8 cellular contexts compared by ENCODE assay signal in genomic region chr4:37825501-37825900, GRCh38. TPM values are rescaled to one million over a fixed set of nuclear protein-coding genes. Genes with fewer than 3 reads are reported as not detected.
A peak's percentile ranks its signal among the peaks of the same experiment; 100 is the strongest.
DNase-seq lines count a peak whose midpoint lies in the region; ATAC-seq and TF ChIP-seq lines count a peak whose summit lies in the region.
"Not testable (repeated sequence)": the region's sequence is repeated elsewhere in the genome, so short reads cannot be mapped to it uniquely, and the experiment has no call there.

No MANE protein-coding gene starts in this region.

- not testable (repeated sequence) for H3K9me3 Mint-ChIP-seq in activated naive CD4-positive, alpha-beta T cell treated with anti-CD3 and anti-CD28 coated beads, Interleukin-2, amount 50 U/mL, for 24 hours; naive thymus-derived CD8-positive, alpha-beta T cell; stimulated activated effector memory CD8-positive, alpha-beta T cell treated with anti-CD3 and anti-CD28 coated beads, Interleukin-12 subunit alpha, Interleukin-12 subunit beta, amount 100 ng/mL, for 72 hours

- H3K27ac ChIP-seq in RWPE2 (ENCODE audit: poor library complexity, severe bottlenecking), result peak overlapping the region; percentile 58
- not testable (repeated sequence) for H3K27ac ChIP-seq in effector memory CD4-positive, alpha-beta T cell (ENCODE audit: insufficient read depth, low read length, poor library complexity, severe bottlenecking)

- H3K4me1 Mint-ChIP-seq in activated naive CD4-positive, alpha-beta T cell treated with anti-CD3 and anti-CD28 coated beads, Interleukin-2, amount 50 U/mL, for 24 hours, result peaks cover 48% of the 10 kb centered on the region
- H3K4me1 Mint-ChIP-seq in naive thymus-derived CD8-positive, alpha-beta T cell, result peaks cover 25 to 52% (median 46%) of the 10 kb centered on the region in 4 donors
- H3K4me1 Mint-ChIP-seq in stimulated activated effector memory CD8-positive, alpha-beta T cell treated with anti-CD3 and anti-CD28 coated beads, Interleukin-12 subunit alpha, Interleukin-12 subunit beta, amount 100 ng/mL, for 72 hours, result peaks cover 40% of the 10 kb centered on the region

- H3K27me3 Mint-ChIP-seq in activated naive CD4-positive, alpha-beta T cell treated with anti-CD3 and anti-CD28 coated beads, Interleukin-2, amount 50 U/mL, for 24 hours; naive thymus-derived CD8-positive, alpha-beta T cell: not testable (repeated sequence)

- not testable (repeated sequence) for DNase-seq in AG04449 (ENCODE audit: low read depth, low spot score); HAP-1 (ENCODE audit: low spot score in 2 of 2); RWPE2 (ENCODE audit: low spot score); effector memory CD4-positive, alpha-beta T cell; naive thymus-derived CD8-positive, alpha-beta T cell; stimulated activated effector memory CD8-positive, alpha-beta T cell treated with anti-CD3 and anti-CD28 coated beads, Interleukin-12 subunit alpha, Interleukin-12 subunit beta, amount 100 ng/mL, for 72 hours (ENCODE audit: low spot score in 2 of 2)

- in situ Hi-C loops in HAP-1 (cut with MboI; ENCODE audit: low sequenced_read_pairs), result not testable (repeated sequence)

- not testable (repeated sequence) for H3K27me3 ChIP-seq in HAP-1 (ENCODE audit: low read depth); RWPE2 (ENCODE audit: insufficient read depth, poor library complexity, severe bottlenecking); effector memory CD4-positive, alpha-beta T cell (replicated peaks; ENCODE audit: control insufficient read depth, insufficient read depth, low read length, poor library complexity, severe bottlenecking)

- POLR2A ChIA-PET in AG04449 (lab: Yijun Ruan, JAX), result interaction anchor here (1.4 kb wide), 1 partner anchor 107 kb away, joined by 4 read pairs; no protein-coding TSS in a partner anchor
- POLR2A ChIA-PET in naive thymus-derived CD8-positive, alpha-beta T cell (lab: Charles Lee), result interaction anchor here (0.7 to 2.1 kb wide), 4 partner anchors 15 to 110 kb away, joined by 3 to 17 read pairs (median 8); partner anchors contain the start of gene TBC1D1

- H3K36me3 Mint-ChIP-seq in activated naive CD4-positive, alpha-beta T cell treated with anti-CD3 and anti-CD28 coated beads, Interleukin-2, amount 50 U/mL, for 24 hours, result not testable (repeated sequence)
- H3K36me3 Mint-ChIP-seq in naive thymus-derived CD8-positive, alpha-beta T cell, result peaks cover 7 to 10% (median 8%) of the 10 kb centered on the region in 3 donors
- peaks cover 29% of the 10 kb centered on the region for H3K36me3 Mint-ChIP-seq in stimulated activated effector memory CD8-positive, alpha-beta T cell treated with anti-CD3 and anti-CD28 coated beads, Interleukin-12 subunit alpha, Interleukin-12 subunit beta, amount 100 ng/mL, for 72 hours

- CTCF ChIA-PET in AG04449 (lab: Yijun Ruan, JAX), result interaction anchor here (0.6 to 3.4 kb wide), 8 partner anchors 10 to 1146 kb away, joined by 3 to 14 read pairs (median 6); no protein-coding TSS in a partner anchor

- peak overlapping the region; percentile 97 for H3K27ac Mint-ChIP-seq in activated naive CD4-positive, alpha-beta T cell treated with anti-CD3 and anti-CD28 coated beads, Interleukin-2, amount 50 U/mL, for 24 hours
- H3K27ac Mint-ChIP-seq in naive thymus-derived CD8-positive, alpha-beta T cell, result peak overlapping the region; percentile 95 to 99 (median 98)
- H3K27ac Mint-ChIP-seq in stimulated activated effector memory CD8-positive, alpha-beta T cell treated with anti-CD3 and anti-CD28 coated beads, Interleukin-12 subunit alpha, Interleukin-12 subunit beta, amount 100 ng/mL, for 72 hours, result peak overlapping the region; percentile 97

- H3K4me3 Mint-ChIP-seq in activated naive CD4-positive, alpha-beta T cell treated with anti-CD3 and anti-CD28 coated beads, Interleukin-2, amount 50 U/mL, for 24 hours, result peak overlapping the region; percentile 93
- peak overlapping the region; percentile 92 to 100 (median 98) for H3K4me3 Mint-ChIP-seq in naive thymus-derived CD8-positive, alpha-beta T cell
- H3K4me3 Mint-ChIP-seq in stimulated activated effector memory CD8-positive, alpha-beta T cell treated with anti-CD3 and anti-CD28 coated beads, Interleukin-12 subunit alpha, Interleukin-12 subunit beta, amount 100 ng/mL, for 72 hours, result peak overlapping the region; percentile 99

- not testable (repeated sequence) for H3K36me3 ChIP-seq in HAP-1 (replicated peaks); effector memory CD4-positive, alpha-beta T cell (ENCODE audit: control insufficient read depth, insufficient read depth, low read length)
- peaks cover 12% of the 10 kb centered on the region for H3K36me3 ChIP-seq in RWPE2 (ENCODE audit: low read depth)

- H3K9me3 ChIP-seq in HAP-1; RWPE2 (ENCODE audit: severe bottlenecking); effector memory CD4-positive, alpha-beta T cell (ENCODE audit: control insufficient read depth, low read length): not testable (repeated sequence)

- H3K4me3 ChIP-seq in AG04449 (ENCODE audit: low read depth, low read length), result peak overlapping the region; percentile 84
- H3K4me3 ChIP-seq in HAP-1, result peak overlapping the region; percentile 90
- peak overlapping the region; percentile 62 for H3K4me3 ChIP-seq in RWPE2 (ENCODE audit: severe bottlenecking)
- peak overlapping the region; percentile 93 for H3K4me3 ChIP-seq in effector memory CD4-positive, alpha-beta T cell (ENCODE audit: insufficient read depth, low read depth, low read length, poor library complexity, severe bottlenecking)
- H3K4me3 ChIP-seq in iPS-11a (ENCODE audit: low read depth, low read length), result peak overlapping the region; percentile 76

- ATAC-seq in RWPE2 (ENCODE audit: low read depth); naive thymus-derived CD8-positive, alpha-beta T cell; stimulated activated effector memory CD8-positive, alpha-beta T cell treated with anti-CD3 and anti-CD28 coated beads, Interleukin-12 subunit alpha, Interleukin-12 subunit beta, amount 100 ng/mL, for 72 hours: not testable (repeated sequence)

- peaks cover 11% of the 10 kb centered on the region for H3K4me1 ChIP-seq in HAP-1
- H3K4me1 ChIP-seq in RWPE2 (ENCODE audit: insufficient read depth, poor library complexity, severe bottlenecking), result peaks cover 23% of the 10 kb centered on the region
- H3K4me1 ChIP-seq in effector memory CD4-positive, alpha-beta T cell (ENCODE audit: control insufficient read depth, insufficient read depth, low read length, poor library complexity, severe bottlenecking), result peaks cover 16% of the 10 kb centered on the region

- TF ChIP-seq CTCF in AG04449 (IDR thresholded peaks at IDR 0.05; ENCODE audit: insufficient read depth, low read length, missing control alignments), result not testable (repeated sequence)
- TF ChIP-seq CTCF in RWPE2 (IDR thresholded peaks at IDR 0.05; ENCODE audit: poor library complexity, severe bottlenecking), result peak; percentile 54

RNA-seq across cellular contexts. Expression of gene PGM2, which starts 1.0 kb away (rescaled TPM):
- total RNA-seq in naive thymus-derived CD8-positive, alpha-beta T cell, result 10 to 100 TPM; 18.3 to 18.9 TPM
- polyA plus RNA-seq in naive thymus-derived CD8-positive, alpha-beta T cell, result 10 to 100 TPM; 17.3 to 22.0 (median 17.9) TPM
